33 cellular contexts compared by ENCODE assay signal in genomic region chr3:75115695-75116094, GRCh38.
"Had no signal": no experiment of that assay in that cellular context is flagged by ENCODE, and none has a peak within 500 bp of the region (broad histone marks: within the 10 kb centered on the region; RNA-seq: fewer than 3 reads in every experiment).

No MANE protein-coding gene starts in this region.

- H3K4me3 ChIP-seq: adrenal gland, ascending aorta, body of pancreas, breast epithelium, cardiac muscle cell had no signal

- H3K4me1 ChIP-seq: adrenal gland, ascending aorta, body of pancreas, breast epithelium had no signal

- H3K9me3 ChIP-seq: adrenal gland, body of pancreas, breast epithelium had no signal

- ATAC-seq: activated naive CD4-positive, alpha-beta T cell treated with anti-CD3 and anti-CD28 coated beads, Interleukin-2, amount 50 U/mL, for 72 hours; activated naive CD8-positive, alpha-beta T cell treated with anti-CD3 and anti-CD28 coated beads, Interleukin-2, amount 50 U/mL, for 24 hours; activated T-cell treated with anti-CD3 and anti-CD28 coated beads, Interleukin-2, amount 50 U/mL, for 4 hours; activated T-cell treated with anti-CD3 and anti-CD28 coated beads, Interleukin-2, amount 50 U/mL, for 72 hours; activated T-helper 17 cell treated with anti-CD3 and anti-CD28 coated beads, Interleukin-2, amount 50 U/mL, for 72 hours; body of pancreas had no signal

- H3K27ac ChIP-seq: adrenal gland, ascending aorta, body of pancreas, brain microvascular endothelial cell, breast epithelium, cardiac muscle cell had no signal

- DNase-seq: activated effector memory CD4-positive, alpha-beta T cell treated with anti-CD3 and anti-CD28 coated beads, Interleukin-2, amount 50 U/mL, for 16 hours; activated effector memory CD4-positive, alpha-beta T cell treated with Interleukin-2 at 50 U/mL for 16 hours; activated gamma-delta T cell; activated gamma-delta T cell treated with Interleukin-2 at 50 U/mL for 16 hours; activated naive CD4-positive, alpha-beta T cell; activated naive CD4-positive, alpha-beta T cell treated with anti-CD3 and anti-CD28 coated beads for 36 hours; activated naive CD4-positive, alpha-beta T cell treated with anti-CD3 and anti-CD28 coated beads, Interleukin-2, amount 10 ng/mL, durations not matched to agents 7 days and 5 days; activated naive CD4-positive, alpha-beta T cell treated with anti-CD3 and anti-CD28 coated beads, Interleukin-2, amount 50 U/mL, for 16 hours; activated naive CD4-positive, alpha-beta T cell treated with Interleukin-2 at 50 U/mL for 16 hours; activated naive CD8-positive, alpha-beta T cell treated with anti-CD3 and anti-CD28 coated beads for 36 hours; activated naive CD8-positive, alpha-beta T cell treated with anti-CD3 and anti-CD28 coated beads, Interleukin-2, amount 10 ng/mL, durations not matched to agents 7 days and 5 days; activated naive CD8-positive, alpha-beta T cell treated with anti-CD3 and anti-CD28 coated beads, Interleukin-2, amount 50 U/mL, for 24 hours; activated T-cell treated with anti-CD3 and anti-CD28 coated beads, Interleukin-2, amount 50 U/mL, for 4 hours; activated T-cell treated with anti-CD3 and anti-CD28 coated beads, Interleukin-2, amount 50 U/mL, for 48 hours; activated T-cell treated with anti-CD3 and anti-CD28 coated beads, Interleukin-2, amount 50 U/mL, for 72 hours; adrenal gland; amniotic stem cell; amygdala; anterior cingulate cortex; aorta; body of pancreas; brain microvascular endothelial cell; caudate nucleus; central memory CD4-positive, alpha-beta T cell; cerebellar nuclear complex had no signal

- FAIRE-seq: astrocyte, bronchial epithelial cell, colon had no signal

- H3K27me3 ChIP-seq: adrenal gland, ascending aorta, body of pancreas, brain microvascular endothelial cell, breast epithelium, cardiac muscle cell had no signal

- H3K36me3 ChIP-seq: adrenal gland, ascending aorta, brain microvascular endothelial cell, breast epithelium, cardiac muscle cell had no signal
